ENCODE assay signal across 8 cellular contexts in genomic region chr16:30010817-30011504, GRCh38. TPM values are rescaled to one million over a fixed set of nuclear protein-coding genes. Genes with fewer than 3 reads are reported as not detected.
DNase-seq lines count a peak whose midpoint lies in the region; ATAC-seq and TF ChIP-seq lines count a peak whose summit lies in the region.

Gene DOC2A, minus strand, starts transcription at chr16:30011027. Its CDS starts 805 bp downstream, at chr16:30010222.

- no peak within 1 kb of the TSS for H3K27ac ChIP-seq in hepatocyte

- TF ChIP-seq POLR2A in NB4 (IDR thresholded peaks at IDR 0.05; ENCODE audit: extremely low read depth, insufficient read length): no peak

- H3K4me1 ChIP-seq in hepatocyte (ENCODE audit: insufficient read depth): no peaks in the 10 kb centered on the region

- H3K27me3 ChIP-seq in hepatocyte: peaks cover 25% of the 10 kb centered on the region

- H3K4me2 ChIP-seq in hepatocyte: peak within 1 kb of the TSS; percentile 99

- ATAC-seq in activated T-helper 17 cell treated with anti-CD3 and anti-CD28 coated beads, Interleukin-2, amount 50 U/mL, for 72 hours (replicated peaks): peak; percentile 56
- ATAC-seq in HG02852 (IDR thresholded peaks at IDR 0.05; ENCODE audit: unreplicated experiment): no peak

- H3K9me3 Mint-ChIP-seq in activated T-helper 17 cell treated with anti-CD3 and anti-CD28 coated beads, Interleukin-2, amount 50 U/mL, for 72 hours: no peaks in the 10 kb centered on the region

- no peaks in the 10 kb centered on the region for H3K9me2 ChIP-seq in hepatocyte (replicated peaks; ENCODE audit: insufficient read depth)

- H3K27ac Mint-ChIP-seq in activated T-helper 17 cell treated with anti-CD3 and anti-CD28 coated beads, Interleukin-2, amount 50 U/mL, for 72 hours: no peak within 1 kb of the TSS

- WGBS in hepatocyte (ENCODE audit: low lambda C conversion rate, missing lambda C conversion rate): 0% methylated on average over 11 of the region's 84 CpGs

- H3K36me3 ChIP-seq in hepatocyte (replicated peaks; ENCODE audit: insufficient read depth, low read depth): no peaks in the 10 kb centered on the region

- no peaks in the 10 kb centered on the region for H4K20me1 ChIP-seq in hepatocyte (ENCODE audit: insufficient read depth, poor library complexity, severe bottlenecking)

- peaks cover 17% of the 10 kb centered on the region for H3K27me3 Mint-ChIP-seq in activated T-helper 17 cell treated with anti-CD3 and anti-CD28 coated beads, Interleukin-2, amount 50 U/mL, for 72 hours

- peak within 1 kb of the TSS; percentile 72 for H3K4me3 Mint-ChIP-seq in activated T-helper 17 cell treated with anti-CD3 and anti-CD28 coated beads, Interleukin-2, amount 50 U/mL, for 72 hours

- H3K36me3 Mint-ChIP-seq in activated T-helper 17 cell treated with anti-CD3 and anti-CD28 coated beads, Interleukin-2, amount 50 U/mL, for 72 hours (ENCODE audit: low read depth): peaks cover 5% of the 10 kb centered on the region

- H3K4me1 Mint-ChIP-seq in activated T-helper 17 cell treated with anti-CD3 and anti-CD28 coated beads, Interleukin-2, amount 50 U/mL, for 72 hours: peaks cover 4% of the 10 kb centered on the region

- H3K4me3 ChIP-seq in NB4 (ENCODE audit: low read depth, low read length): peak within 1 kb of the TSS; percentile 11
- peak within 1 kb of the TSS; percentile 29 for H3K4me3 ChIP-seq in hepatocyte

- DNase-seq in DMS79 (lab: John Stamatoyannopoulos, UW) (peak; percentile 26), NB4 (ENCODE audit: low read depth) (peak; percentile 42), hepatocyte (ENCODE audit: low spot score) (peak; percentile 58), Kasumi-1 (lab: John Stamatoyannopoulos, UW) (no peak)
- peak; percentile 34 to 41 for DNase-seq in stimulated activated CD4-positive, alpha-beta T cell treated with anti-CD3 and anti-CD28 coated beads, Interleukin-4, amount 100 ng/mL, for 4 hours
- DNase-seq in effector CD8-positive, alpha-beta T cell (lab: John Stamatoyannopoulos, UW): no peak

- H2AFZ ChIP-seq in hepatocyte: peak within 1 kb of the TSS; percentile 35

- no peaks in the 10 kb centered on the region for H3K9me3 ChIP-seq in hepatocyte (ENCODE audit: low read depth)

- H3K79me2 ChIP-seq in hepatocyte: no peaks in the 10 kb centered on the region

- no peak for TF ChIP-seq CTCF in NB4 (IDR thresholded peaks at IDR 0.05; ENCODE audit: low read depth, low read length)
- TF ChIP-seq CTCF in hepatocyte (IDR thresholded peaks at IDR 0.05; ENCODE audit: poor library complexity): no peak

RNA-seq across cellular contexts. Expression of gene DOC2A, which starts in this region (rescaled TPM):
- 1 to 10 TPM in 1 of 2 donors, under 1 TPM in 1; 0.19 to 1.0 TPM for total RNA-seq in activated T-helper 17 cell treated with anti-CD3 and anti-CD28 coated beads, Interleukin-2, amount 50 U/mL, for 72 hours
- total RNA-seq in hepatocyte: 6.8 and 6.9 TPM in 2 replicates
- polyA plus RNA-seq in hepatocyte: 11.4 and 13.0 TPM in 2 replicates

Comparison
In these comparisons a context has a peak if more than half of its experiments do, and no peak if none do; other contexts are left out.
1. DNase-seq: peak in DMS79 (single experiment), NB4 (single experiment), hepatocyte (single experiment) and stimulated activated CD4-positive, alpha-beta T cell treated with anti-CD3 and anti-CD28 coated beads, Interleukin-4, amount 100 ng/mL, for 4 hours (2 of 2); none in effector CD8-positive, alpha-beta T cell (single experiment) and Kasumi-1 (0 of 2).